Comparison of ENCODE assay signal across 15 cellular contexts in genomic region chr13:73465629-73465974, GRCh38.
DNase-seq lines count a peak whose midpoint lies in the region; ATAC-seq and TF ChIP-seq lines count a peak whose summit lies in the region.
"Had no signal": no experiment of that assay in that cellular context is flagged by ENCODE, and none has a peak within 500 bp of the region (broad histone marks: within the 10 kb centered on the region; RNA-seq: fewer than 3 reads in every experiment).

No MANE protein-coding gene starts in this region.

- H3K9me3 ChIP-seq in esophagus (ENCODE audit: control insufficient read depth in 2 of 2, insufficient read depth in 1 of 2, low read depth in 1 of 2, low read length in 1 of 2) (no peaks in the 10 kb centered on the region), heart right ventricle (peaks cover 0 to 4% (median 0%) of the 10 kb centered on the region in 11 donors)
- H3K9me3 ChIP-seq: adrenal gland; BLaER1 treated with 17β-estradiol and CSF1 and Interleukin-3, amounts not matched to agents 10 nM and 100 nM; HAP-1 had no signal

- H3K9me3 Mint-ChIP-seq in progenitor cell of endocrine pancreas (ENCODE audit: low read depth): peaks cover 9% of the 10 kb centered on the region

- H3K4me1 Mint-ChIP-seq in progenitor cell of endocrine pancreas (ENCODE audit: low read depth): peaks cover 13% of the 10 kb centered on the region
- H3K4me1 Mint-ChIP-seq: naive B cell had no signal

- TF ChIP-seq CTCF in progenitor cell of endocrine pancreas (IDR thresholded peaks at IDR 0.05; ENCODE audit: unreplicated experiment) (no peak), heart right ventricle (IDR thresholded peaks at IDR 0.05) (no peak)

- no peaks in the 10 kb centered on the region for H3K27me3 Mint-ChIP-seq in progenitor cell of endocrine pancreas
- H3K27me3 Mint-ChIP-seq: naive B cell had no signal

- H3K4me3 ChIP-seq in esophagus (ENCODE audit: low read depth in 1 of 2, low read length in 2 of 2) (no peak overlapping the region), heart right ventricle (no peak overlapping the region), H7 (ENCODE audit: insufficient read depth, low read depth, low read length) (no peak overlapping the region)
- H3K4me3 ChIP-seq: adrenal gland; BLaER1 treated with 17β-estradiol and CSF1 and Interleukin-3, amounts not matched to agents 10 nM and 100 nM; HAP-1 had no signal

- H3K36me3 ChIP-seq in esophagus (ENCODE audit: control insufficient read depth in 2 of 2, insufficient read depth in 2 of 2, low read length in 1 of 2): no peaks in the 10 kb centered on the region
- H3K36me3 ChIP-seq in heart right ventricle: no peaks in the 10 kb centered on the region
- no peaks in the 10 kb centered on the region for H3K36me3 ChIP-seq in H7 (replicated peaks; ENCODE audit: control insufficient read depth, insufficient read depth, low read length)
- H3K36me3 ChIP-seq: adrenal gland; BLaER1 treated with 17β-estradiol and CSF1 and Interleukin-3, amounts not matched to agents 10 nM and 100 nM; HAP-1 had no signal

- peaks cover 0 to 2% of the 10 kb centered on the region in 2 donors for H3K4me1 ChIP-seq in esophagus (ENCODE audit: control insufficient read depth in 2 of 2, insufficient read depth in 2 of 2, low read length in 1 of 2)
- H3K4me1 ChIP-seq in heart right ventricle: peaks cover 0 to 4% (median 0%) of the 10 kb centered on the region in 9 donors
- H3K4me1 ChIP-seq: adrenal gland; BLaER1 treated with 17β-estradiol and CSF1 and Interleukin-3, amounts not matched to agents 10 nM and 100 nM; HAP-1 had no signal

- peaks cover 7% of the 10 kb centered on the region for H3K36me3 Mint-ChIP-seq in progenitor cell of endocrine pancreas (ENCODE audit: insufficient read depth)
- H3K36me3 Mint-ChIP-seq: naive B cell had no signal

- DNase-seq in ELR (ENCODE audit: low read depth) (peak; percentile 60), RPMI7951 (ENCODE audit: low read depth) (peak; percentile 12), progenitor cell of endocrine pancreas (ENCODE audit: low spot score, unreplicated experiment) (no peak), heart right ventricle (no peak), H7 (no peak)
- DNase-seq in activated T-cell treated with anti-CD3 and anti-CD28 coated beads, Interleukin-2, amount 50 U/mL, for 48 hours: no peak
- DNase-seq: adrenal gland; naive B cell; stimulated activated CD4-positive, alpha-beta T cell treated with anti-CD3 and anti-CD28 coated beads, Interleukin-12 subunit alpha, Interleukin-12 subunit beta, amount 100 ng/mL, for 4 hours; T1000 had no signal

- WGBS in esophagus, 2 donors: 25 to 27% methylated on average over 3 of the region's 3 CpGs
- 57 to 66% methylated on average over 3 of the region's 3 CpGs for WGBS in heart right ventricle, 2 donors

- no peak for ATAC-seq in HG03354 (IDR thresholded peaks at IDR 0.05; ENCODE audit: poor library complexity, severe bottlenecking, unreplicated experiment)
- no peak for ATAC-seq in heart right ventricle

- H3K27ac Mint-ChIP-seq in progenitor cell of endocrine pancreas: peak overlapping the region; percentile 39
- H3K27ac Mint-ChIP-seq: naive B cell had no signal

- no peak overlapping the region for H3K4me3 Mint-ChIP-seq in progenitor cell of endocrine pancreas (ENCODE audit: low read depth)
- H3K4me3 Mint-ChIP-seq: naive B cell had no signal

- intact Hi-C loops in heart right ventricle (cut with DNase I): no loop called here

- H3K27me3 ChIP-seq in esophagus (ENCODE audit: control insufficient read depth in 1 of 2, insufficient read depth in 2 of 2, low read length in 2 of 2): no peaks in the 10 kb centered on the region
- H3K27me3 ChIP-seq in heart right ventricle: no peaks in the 10 kb centered on the region
- no peaks in the 10 kb centered on the region for H3K27me3 ChIP-seq in H7 (ENCODE audit: control insufficient read depth, insufficient read depth, low read length)
- H3K27me3 ChIP-seq: adrenal gland; BLaER1 treated with 17β-estradiol and CSF1 and Interleukin-3, amounts not matched to agents 10 nM and 100 nM had no signal

- H3K27ac ChIP-seq in esophagus (ENCODE audit: low read depth in 2 of 2, low read length in 1 of 2): peak overlapping the region; percentile 81 to 85
- H3K27ac ChIP-seq in heart right ventricle: no peak overlapping the region
- H3K27ac ChIP-seq: adrenal gland; BLaER1 treated with 17β-estradiol and CSF1 and Interleukin-3, amounts not matched to agents 10 nM and 100 nM; KMS-11 had no signal

Comparison
In these comparisons a context has a peak if more than half of its experiments do, and no peak if none do; other contexts are left out.
1. DNase-seq: peak in ELR (single experiment) and RPMI7951 (single experiment); none in progenitor cell of endocrine pancreas (single experiment), activated T-cell treated with anti-CD3 and anti-CD28 coated beads, Interleukin-2, amount 50 U/mL, for 48 hours (0 of 2), heart right ventricle (0 of 2) and H7 (single experiment).
2. H3K27ac ChIP-seq: peak in esophagus (2 of 2); none in heart right ventricle (0 of 10).